ENCODE assay signal across 8 cellular contexts in genomic region chr18:35050638-35051287, GRCh38. TPM values are rescaled to one million over a fixed set of nuclear protein-coding genes. Genes with fewer than 3 reads are reported as not detected.
DNase-seq lines count a peak whose midpoint lies in the region; ATAC-seq and TF ChIP-seq lines count a peak whose summit lies in the region.

No MANE protein-coding gene starts in this region.

- H3K4me1 Mint-ChIP-seq in CD4-positive, CD25-positive, alpha-beta regulatory T cell = peaks cover 51 to 84% (median 72%) of the 10 kb centered on the region in 4 donors
- peaks cover 83% of the 10 kb centered on the region for H3K4me1 Mint-ChIP-seq in activated naive CD8-positive, alpha-beta T cell (ENCODE audit: low read depth)

- 63 to 65% methylated on average over 3 of the region's 3 CpGs for WGBS in thyroid gland, 2 donors

- peak overlapping the region in 3 of 4 donors; percentile 25 to 58 (median 45) for H3K4me3 Mint-ChIP-seq in CD4-positive, CD25-positive, alpha-beta regulatory T cell
- peak overlapping the region; percentile 80 for H3K4me3 Mint-ChIP-seq in activated naive CD8-positive, alpha-beta T cell

- peaks cover 4% of the 10 kb centered on the region for H3K27me3 Mint-ChIP-seq in CD4-positive, CD25-positive, alpha-beta regulatory T cell
- H3K27me3 Mint-ChIP-seq in activated naive CD8-positive, alpha-beta T cell = no peaks in the 10 kb centered on the region

- POLR2A ChIA-PET in A673 (lab: Charles Lee; ENCODE audit: low non-redundant PET) = no interaction called here

- no peak for TF ChIP-seq CTCF in mucosa of descending colon (IDR thresholded peaks at IDR 0.05)
- TF ChIP-seq CTCF in thyroid gland (IDR thresholded peaks at IDR 0.05) = no peak
- TF ChIP-seq CTCF in A673 (conservative IDR thresholded peaks at IDR 0.05; ENCODE audit: low read depth, low read length) = no peak

- peaks cover 0 to 3% (median 0%) of the 10 kb centered on the region in 7 donors for H3K9me3 Mint-ChIP-seq in CD4-positive, CD25-positive, alpha-beta regulatory T cell
- peaks cover 4% of the 10 kb centered on the region for H3K9me3 Mint-ChIP-seq in activated naive CD8-positive, alpha-beta T cell (ENCODE audit: low read depth)

- H3K4me1 ChIP-seq in CD4-positive, CD25-positive, alpha-beta regulatory T cell (ENCODE audit: control insufficient read depth, insufficient read depth, low read length, poor library complexity, severe bottlenecking) = peaks cover 36% of the 10 kb centered on the region
- H3K4me1 ChIP-seq in mucosa of descending colon (ENCODE audit: low read depth) (peaks cover 5% of the 10 kb centered on the region), thyroid gland (peaks cover 16 to 25% of the 10 kb centered on the region in 2 donors), A673 (ENCODE audit: insufficient read depth, low read length, poor library complexity, severe bottlenecking) (no peaks in the 10 kb centered on the region)

- intact Hi-C loops in mucosa of descending colon (cut with DNase I, micrococcal nuclease) (no loop called here), thyroid gland (cut with DNase I) (no loop called here), A673 (cut with micrococcal nuclease; ENCODE audit: unreplicated experiment) (no loop called here)

- no peak for TF ChIP-seq POLR2A in thyroid gland (IDR thresholded peaks at IDR 0.05)

- H3K27ac ChIP-seq in CD4-positive, CD25-positive, alpha-beta regulatory T cell (ENCODE audit: insufficient read depth, low read length, poor library complexity, severe bottlenecking) = no peak overlapping the region
- peak overlapping the region in 1 of 3 donors; percentile 36 for H3K27ac ChIP-seq in thyroid gland
- no peak overlapping the region for H3K27ac ChIP-seq in A673 (ENCODE audit: low read depth, low read length, poor library complexity, severe bottlenecking)

- CTCF ChIA-PET in A673 (lab: Charles Lee) = interaction anchor here (0.9 kb wide), 1 partner anchor 9 kb away, joined by 3 read pairs; no protein-coding TSS in a partner anchor

- H3K4me3 ChIP-seq in CD4-positive, CD25-positive, alpha-beta regulatory T cell (ENCODE audit: low read depth, low read length) = peak overlapping the region; percentile 11
- no peak overlapping the region for H3K4me3 ChIP-seq in mucosa of descending colon
- no peak overlapping the region for H3K4me3 ChIP-seq in thyroid gland (replicated peaks in 1 of 3)
- no peak overlapping the region for H3K4me3 ChIP-seq in A673 (ENCODE audit: low read depth, low read length, poor library complexity, severe bottlenecking)

- no peaks in the 10 kb centered on the region for H3K27me3 ChIP-seq in CD4-positive, CD25-positive, alpha-beta regulatory T cell (ENCODE audit: control insufficient read depth, insufficient read depth, low read length)
- H3K27me3 ChIP-seq in thyroid gland (no peaks in the 10 kb centered on the region), A673 (replicated peaks; ENCODE audit: insufficient read depth, low read depth, low read length, poor library complexity) (no peaks in the 10 kb centered on the region)

- H3K36me3 ChIP-seq in CD4-positive, CD25-positive, alpha-beta regulatory T cell (ENCODE audit: control insufficient read depth, insufficient read depth, low read length) = no peaks in the 10 kb centered on the region
- no peaks in the 10 kb centered on the region for H3K36me3 ChIP-seq in mucosa of descending colon (ENCODE audit: low read depth)
- no peaks in the 10 kb centered on the region for H3K36me3 ChIP-seq in thyroid gland
- H3K36me3 ChIP-seq in A673 (ENCODE audit: insufficient read depth, low read length, poor library complexity, severe bottlenecking) = no peaks in the 10 kb centered on the region

- H3K27ac Mint-ChIP-seq in CD4-positive, CD25-positive, alpha-beta regulatory T cell = peak overlapping the region in 2 of 3 donors; percentile 51 to 88
- peak overlapping the region; percentile 36 for H3K27ac Mint-ChIP-seq in activated naive CD8-positive, alpha-beta T cell

- no peaks in the 10 kb centered on the region for H3K9me3 ChIP-seq in CD4-positive, CD25-positive, alpha-beta regulatory T cell (ENCODE audit: control insufficient read depth in 2 of 2, low read length in 2 of 2)
- H3K9me3 ChIP-seq in mucosa of descending colon = no peaks in the 10 kb centered on the region
- H3K9me3 ChIP-seq in thyroid gland = no peaks in the 10 kb centered on the region
- H3K9me3 ChIP-seq in A673 (ENCODE audit: low read depth, low read length, poor library complexity, severe bottlenecking) = no peaks in the 10 kb centered on the region

- BruUV-seq in A673 (replicated peaks; lab: Mats Ljungman, UMichigan) = no TSS peak

- no peak for ATAC-seq in CD4-positive, CD25-positive, alpha-beta regulatory T cell (ENCODE audit: low read depth in 2 of 2)
- ATAC-seq in HG02678 (IDR thresholded peaks at IDR 0.05; ENCODE audit: unreplicated experiment) = peak; percentile 26
- peak; percentile 25 for ATAC-seq in mucosa of descending colon

- peaks cover 27% of the 10 kb centered on the region for H3K36me3 Mint-ChIP-seq in CD4-positive, CD25-positive, alpha-beta regulatory T cell
- peaks cover 4% of the 10 kb centered on the region for H3K36me3 Mint-ChIP-seq in activated naive CD8-positive, alpha-beta T cell

- no peak for DNase-seq in CD4-positive, CD25-positive, alpha-beta regulatory T cell
- DNase-seq in mucosa of descending colon (peak in 1 of 3 donors; percentile 18), NCI-H1092 treated with DMSO at 0.1 percent for 48 hours (lab: John Stamatoyannopoulos, UW) (no peak), UCSD-AML1 (lab: John Stamatoyannopoulos, UW; ENCODE audit: unreplicated experiment) (no peak), thyroid gland (no peak), A673 (ENCODE audit: low spot score) (no peak)

RNA-seq across cellular contexts. Expression of gene MAPRE2, which starts 9.6 kb away (rescaled TPM):
- total RNA-seq in CD4-positive, CD25-positive, alpha-beta regulatory T cell = 82.5 TPM
- 10 to 100 TPM; 62.2 to 74.3 (median 66.6) TPM for polyA plus RNA-seq in CD4-positive, CD25-positive, alpha-beta regulatory T cell
- total RNA-seq in mucosa of descending colon = 10 to 100 TPM; 26.4 to 31.3 (median 27.3) TPM
- 10 to 100 TPM; 22.6 to 38.1 (median 28.8) TPM for total RNA-seq in thyroid gland
- total RNA-seq in A673 (2021) = 14.7 and 16.4 TPM in 2 replicates

Comparison
In these comparisons a context has a peak if more than half of its experiments do, and no peak if none do; other contexts are left out.
1. ATAC-seq: peak in HG02678 (single experiment) and mucosa of descending colon (single experiment); none in CD4-positive, CD25-positive, alpha-beta regulatory T cell (0 of 2).